Comparison of ENCODE assay signal across 1 cellular context in the genomic region with DNA sequence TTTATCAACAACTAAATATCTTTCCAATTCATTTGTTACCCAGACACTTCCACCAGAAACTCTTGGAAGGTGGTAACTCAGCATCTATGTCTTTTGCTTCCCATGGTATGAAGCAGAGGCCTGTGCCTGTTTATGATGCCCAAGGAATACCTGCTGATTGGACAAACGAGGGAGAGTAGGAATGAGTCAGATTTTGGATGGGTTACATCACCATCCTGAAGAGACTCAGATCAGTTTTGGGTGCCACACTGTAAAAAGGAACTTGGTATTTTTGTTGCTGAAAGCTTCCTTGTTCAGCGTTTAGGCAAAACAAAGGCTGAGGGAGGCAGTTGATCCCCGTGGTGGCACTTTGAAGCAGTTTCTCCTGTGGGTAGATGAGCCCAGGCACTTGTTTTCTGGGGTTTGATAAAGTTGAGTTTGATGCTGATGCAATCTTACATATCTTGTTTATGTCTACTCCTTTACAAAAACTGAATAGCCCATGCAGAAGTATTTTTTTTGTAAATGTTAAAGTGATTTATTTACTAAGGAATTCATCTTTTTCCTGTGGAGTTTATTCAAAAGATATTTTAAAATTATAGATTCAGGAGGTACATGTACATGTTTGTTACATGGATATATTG.
TF ChIP-seq lines count a peak whose summit lies in the region.

No MANE protein-coding gene starts in this region.

TF ChIP-seq in HEK293, 187 proteins besides CTCF, POLR2A, EP300 and RAD21 (continues in another document):
- TF ChIP-seq ZNF707 (tag by site-specific recombination; IDR thresholded peaks at IDR 0.05) (no peak), REPIN1 (tag by site-specific recombination; IDR thresholded peaks at IDR 0.05; ENCODE audit: low read depth) (no peak), ZEB2 (tag by site-specific recombination; IDR thresholded peaks at IDR 0.05) (peak; percentile 55), ZNF585B (tag by site-specific recombination; IDR thresholded peaks at IDR 0.05) (no peak), ZNF561 (tag by site-specific recombination; IDR thresholded peaks at IDR 0.05; ENCODE audit: borderline replicate concordance) (no peak), ZNF140 (tag by site-specific recombination; IDR thresholded peaks at IDR 0.05) (no peak), ZNF530 (tag by site-specific recombination; IDR thresholded peaks at IDR 0.05; ENCODE audit: low read depth) (no peak), ZXDB (tag by site-specific recombination; IDR thresholded peaks at IDR 0.05) (no peak), HOXC10 (CRISPR knock-in tag; IDR thresholded peaks at IDR 0.05) (no peak), ZNF571 (tag by site-specific recombination; IDR thresholded peaks at IDR 0.05) (no peak), ZBTB21 (tag by site-specific recombination; IDR thresholded peaks at IDR 0.05) (peak; percentile 55; the same call in 1 of the 2 replicates), ZNF324 (tag by site-specific recombination; IDR thresholded peaks at IDR 0.05) (no peak), ZNF660 (tag by site-specific recombination; IDR thresholded peaks at IDR 0.05) (0 out of 2 replicates have a peak, but pooled peaks have one; percentile 75), ZNF10 (tag by site-specific recombination; IDR thresholded peaks at IDR 0.05) (no peak), ZNF623 (tag by site-specific recombination; IDR thresholded peaks at IDR 0.05) (no peak), ZNF248 (tag by site-specific recombination; IDR thresholded peaks at IDR 0.05) (no peak), ZBTB48 (tag by site-specific recombination; IDR thresholded peaks at IDR 0.05) (no peak), ZNF335 (tag by site-specific recombination; conservative IDR thresholded peaks at IDR 0.05) (peak; percentile 35; the same call in 1 of the 2 replicates), ZFHX2 (tag by site-specific recombination; conservative IDR thresholded peaks at IDR 0.05) (no peak), ZNF654 (tag by site-specific recombination; IDR thresholded peaks at IDR 0.05; ENCODE audit: low read depth) (no peak), ZBTB17 (tag by site-specific recombination; IDR thresholded peaks at IDR 0.05) (peak; percentile 48; the same call in 1 of the 2 replicates), ZNF596 (tag by site-specific recombination; IDR thresholded peaks at IDR 0.05) (no peak), OSR2 (tag by site-specific recombination; IDR thresholded peaks at IDR 0.05) (no peak), ZNF146 (tag by site-specific recombination; IDR thresholded peaks at IDR 0.05) (no peak), ZNF175 (tag by site-specific recombination; IDR thresholded peaks at IDR 0.05) (no peak), ZNF404 (tag by site-specific recombination; IDR thresholded peaks at IDR 0.05) (no peak), ZNF239 (tag by site-specific recombination; IDR thresholded peaks at IDR 0.05) (no peak), ZNF791 (tag by site-specific recombination; IDR thresholded peaks at IDR 0.05) (no peak), ZFP41 (tag by site-specific recombination; IDR thresholded peaks at IDR 0.05; ENCODE audit: borderline replicate concordance) (no peak), ZNF221 (tag by site-specific recombination; IDR thresholded peaks at IDR 0.05; ENCODE audit: borderline replicate concordance) (no peak), KLF8 (tag by site-specific recombination; IDR thresholded peaks at IDR 0.05) (peak; percentile 3; the same call in 1 of the 2 replicates)
- TF ChIP-seq, protein P1, sequence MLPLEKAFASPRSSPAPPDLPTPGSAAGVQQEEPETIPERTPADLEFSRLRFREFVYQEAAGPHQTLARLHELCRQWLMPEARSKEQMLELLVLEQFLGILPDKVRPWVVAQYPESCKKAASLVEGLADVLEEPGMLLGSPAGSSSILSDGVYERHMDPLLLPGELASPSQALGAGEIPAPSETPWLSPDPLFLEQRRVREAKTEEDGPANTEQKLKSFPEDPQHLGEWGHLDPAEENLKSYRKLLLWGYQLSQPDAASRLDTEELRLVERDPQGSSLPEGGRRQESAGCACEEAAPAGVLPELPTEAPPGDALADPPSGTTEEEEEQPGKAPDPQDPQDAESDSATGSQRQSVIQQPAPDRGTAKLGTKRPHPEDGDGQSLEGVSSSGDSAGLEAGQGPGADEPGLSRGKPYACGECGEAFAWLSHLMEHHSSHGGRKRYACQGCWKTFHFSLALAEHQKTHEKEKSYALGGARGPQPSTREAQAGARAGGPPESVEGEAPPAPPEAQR (tag by site-specific recombination; IDR thresholded peaks at IDR 0.05): no peak
- TF ChIP-seq, protein P2, sequence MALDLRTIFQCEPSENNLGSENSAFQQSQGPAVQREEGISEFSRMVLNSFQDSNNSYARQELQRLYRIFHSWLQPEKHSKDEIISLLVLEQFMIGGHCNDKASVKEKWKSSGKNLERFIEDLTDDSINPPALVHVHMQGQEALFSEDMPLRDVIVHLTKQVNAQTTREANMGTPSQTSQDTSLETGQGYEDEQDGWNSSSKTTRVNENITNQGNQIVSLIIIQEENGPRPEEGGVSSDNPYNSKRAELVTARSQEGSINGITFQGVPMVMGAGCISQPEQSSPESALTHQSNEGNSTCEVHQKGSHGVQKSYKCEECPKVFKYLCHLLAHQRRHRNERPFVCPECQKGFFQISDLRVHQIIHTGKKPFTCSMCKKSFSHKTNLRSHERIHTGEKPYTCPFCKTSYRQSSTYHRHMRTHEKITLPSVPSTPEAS (tag by site-specific recombination; IDR thresholded peaks at IDR 0.05): no peak
- TF ChIP-seq, protein P3, sequence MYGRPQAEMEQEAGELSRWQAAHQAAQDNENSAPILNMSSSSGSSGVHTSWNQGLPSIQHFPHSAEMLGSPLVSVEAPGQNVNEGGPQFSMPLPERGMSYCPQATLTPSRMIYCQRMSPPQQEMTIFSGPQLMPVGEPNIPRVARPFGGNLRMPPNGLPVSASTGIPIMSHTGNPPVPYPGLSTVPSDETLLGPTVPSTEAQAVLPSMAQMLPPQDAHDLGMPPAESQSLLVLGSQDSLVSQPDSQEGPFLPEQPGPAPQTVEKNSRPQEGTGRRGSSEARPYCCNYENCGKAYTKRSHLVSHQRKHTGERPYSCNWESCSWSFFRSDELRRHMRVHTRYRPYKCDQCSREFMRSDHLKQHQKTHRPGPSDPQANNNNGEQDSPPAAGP (tag by site-specific recombination; IDR thresholded peaks at IDR 0.05): no peak
- TF ChIP-seq, protein P4, sequence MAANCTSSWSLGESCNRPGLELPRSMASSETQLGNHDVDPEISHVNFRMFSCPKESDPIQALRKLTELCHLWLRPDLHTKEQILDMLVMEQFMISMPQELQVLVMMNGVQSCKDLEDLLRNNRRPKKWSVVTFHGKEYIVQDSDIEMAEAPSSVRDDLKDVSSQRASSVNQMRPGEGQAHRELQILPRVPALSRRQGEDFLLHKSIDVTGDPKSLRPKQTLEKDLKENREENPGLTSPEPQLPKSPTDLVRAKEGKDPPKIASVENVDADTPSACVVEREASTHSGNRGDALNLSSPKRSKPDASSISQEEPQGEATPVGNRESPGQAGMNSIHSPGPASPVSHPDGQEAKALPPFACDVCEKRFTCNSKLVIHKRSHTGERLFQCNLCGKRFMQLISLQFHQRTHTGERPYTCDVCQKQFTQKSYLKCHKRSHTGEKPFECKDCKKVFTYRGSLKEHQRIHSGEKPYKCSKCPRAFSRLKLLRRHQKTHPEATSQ (tag by site-specific recombination; IDR thresholded peaks at IDR 0.05): no peak
- TF ChIP-seq, protein P5, sequence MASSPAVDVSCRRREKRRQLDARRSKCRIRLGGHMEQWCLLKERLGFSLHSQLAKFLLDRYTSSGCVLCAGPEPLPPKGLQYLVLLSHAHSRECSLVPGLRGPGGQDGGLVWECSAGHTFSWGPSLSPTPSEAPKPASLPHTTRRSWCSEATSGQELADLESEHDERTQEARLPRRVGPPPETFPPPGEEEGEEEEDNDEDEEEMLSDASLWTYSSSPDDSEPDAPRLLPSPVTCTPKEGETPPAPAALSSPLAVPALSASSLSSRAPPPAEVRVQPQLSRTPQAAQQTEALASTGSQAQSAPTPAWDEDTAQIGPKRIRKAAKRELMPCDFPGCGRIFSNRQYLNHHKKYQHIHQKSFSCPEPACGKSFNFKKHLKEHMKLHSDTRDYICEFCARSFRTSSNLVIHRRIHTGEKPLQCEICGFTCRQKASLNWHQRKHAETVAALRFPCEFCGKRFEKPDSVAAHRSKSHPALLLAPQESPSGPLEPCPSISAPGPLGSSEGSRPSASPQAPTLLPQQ (tag by site-specific recombination; IDR thresholded peaks at IDR 0.05): peak; percentile 53; the same call in 1 of the 2 replicates
- TF ChIP-seq, protein P6, sequence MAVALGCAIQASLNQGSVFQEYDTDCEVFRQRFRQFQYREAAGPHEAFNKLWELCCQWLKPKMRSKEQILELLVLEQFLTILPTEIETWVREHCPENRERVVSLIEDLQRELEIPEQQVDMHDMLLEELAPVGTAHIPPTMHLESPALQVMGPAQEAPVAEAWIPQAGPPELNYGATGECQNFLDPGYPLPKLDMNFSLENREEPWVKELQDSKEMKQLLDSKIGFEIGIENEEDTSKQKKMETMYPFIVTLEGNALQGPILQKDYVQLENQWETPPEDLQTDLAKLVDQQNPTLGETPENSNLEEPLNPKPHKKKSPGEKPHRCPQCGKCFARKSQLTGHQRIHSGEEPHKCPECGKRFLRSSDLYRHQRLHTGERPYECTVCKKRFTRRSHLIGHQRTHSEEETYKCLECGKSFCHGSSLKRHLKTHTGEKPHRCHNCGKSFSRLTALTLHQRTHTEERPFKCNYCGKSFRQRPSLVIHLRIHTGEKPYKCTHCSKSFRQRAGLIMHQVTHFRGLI (tag by site-specific recombination; IDR thresholded peaks at IDR 0.05): peak; percentile 68; the same call in 1 of the 2 replicates
- TF ChIP-seq, protein P7, sequence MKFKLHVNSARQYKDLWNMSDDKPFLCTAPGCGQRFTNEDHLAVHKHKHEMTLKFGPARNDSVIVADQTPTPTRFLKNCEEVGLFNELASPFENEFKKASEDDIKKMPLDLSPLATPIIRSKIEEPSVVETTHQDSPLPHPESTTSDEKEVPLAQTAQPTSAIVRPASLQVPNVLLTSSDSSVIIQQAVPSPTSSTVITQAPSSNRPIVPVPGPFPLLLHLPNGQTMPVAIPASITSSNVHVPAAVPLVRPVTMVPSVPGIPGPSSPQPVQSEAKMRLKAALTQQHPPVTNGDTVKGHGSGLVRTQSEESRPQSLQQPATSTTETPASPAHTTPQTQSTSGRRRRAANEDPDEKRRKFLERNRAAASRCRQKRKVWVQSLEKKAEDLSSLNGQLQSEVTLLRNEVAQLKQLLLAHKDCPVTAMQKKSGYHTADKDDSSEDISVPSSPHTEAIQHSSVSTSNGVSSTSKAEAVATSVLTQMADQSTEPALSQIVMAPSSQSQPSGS (tag by site-specific recombination; IDR thresholded peaks at IDR 0.05; ENCODE audit: low read depth): peak; percentile 44; the same call in 1 of the 2 replicates
- TF ChIP-seq, protein P8, sequence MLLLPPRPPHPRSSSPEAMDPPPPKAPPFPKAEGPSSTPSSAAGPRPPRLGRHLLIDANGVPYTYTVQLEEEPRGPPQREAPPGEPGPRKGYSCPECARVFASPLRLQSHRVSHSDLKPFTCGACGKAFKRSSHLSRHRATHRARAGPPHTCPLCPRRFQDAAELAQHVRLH (tag by site-specific recombination; IDR thresholded peaks at IDR 0.05): no peak
- TF ChIP-seq, protein P9, sequence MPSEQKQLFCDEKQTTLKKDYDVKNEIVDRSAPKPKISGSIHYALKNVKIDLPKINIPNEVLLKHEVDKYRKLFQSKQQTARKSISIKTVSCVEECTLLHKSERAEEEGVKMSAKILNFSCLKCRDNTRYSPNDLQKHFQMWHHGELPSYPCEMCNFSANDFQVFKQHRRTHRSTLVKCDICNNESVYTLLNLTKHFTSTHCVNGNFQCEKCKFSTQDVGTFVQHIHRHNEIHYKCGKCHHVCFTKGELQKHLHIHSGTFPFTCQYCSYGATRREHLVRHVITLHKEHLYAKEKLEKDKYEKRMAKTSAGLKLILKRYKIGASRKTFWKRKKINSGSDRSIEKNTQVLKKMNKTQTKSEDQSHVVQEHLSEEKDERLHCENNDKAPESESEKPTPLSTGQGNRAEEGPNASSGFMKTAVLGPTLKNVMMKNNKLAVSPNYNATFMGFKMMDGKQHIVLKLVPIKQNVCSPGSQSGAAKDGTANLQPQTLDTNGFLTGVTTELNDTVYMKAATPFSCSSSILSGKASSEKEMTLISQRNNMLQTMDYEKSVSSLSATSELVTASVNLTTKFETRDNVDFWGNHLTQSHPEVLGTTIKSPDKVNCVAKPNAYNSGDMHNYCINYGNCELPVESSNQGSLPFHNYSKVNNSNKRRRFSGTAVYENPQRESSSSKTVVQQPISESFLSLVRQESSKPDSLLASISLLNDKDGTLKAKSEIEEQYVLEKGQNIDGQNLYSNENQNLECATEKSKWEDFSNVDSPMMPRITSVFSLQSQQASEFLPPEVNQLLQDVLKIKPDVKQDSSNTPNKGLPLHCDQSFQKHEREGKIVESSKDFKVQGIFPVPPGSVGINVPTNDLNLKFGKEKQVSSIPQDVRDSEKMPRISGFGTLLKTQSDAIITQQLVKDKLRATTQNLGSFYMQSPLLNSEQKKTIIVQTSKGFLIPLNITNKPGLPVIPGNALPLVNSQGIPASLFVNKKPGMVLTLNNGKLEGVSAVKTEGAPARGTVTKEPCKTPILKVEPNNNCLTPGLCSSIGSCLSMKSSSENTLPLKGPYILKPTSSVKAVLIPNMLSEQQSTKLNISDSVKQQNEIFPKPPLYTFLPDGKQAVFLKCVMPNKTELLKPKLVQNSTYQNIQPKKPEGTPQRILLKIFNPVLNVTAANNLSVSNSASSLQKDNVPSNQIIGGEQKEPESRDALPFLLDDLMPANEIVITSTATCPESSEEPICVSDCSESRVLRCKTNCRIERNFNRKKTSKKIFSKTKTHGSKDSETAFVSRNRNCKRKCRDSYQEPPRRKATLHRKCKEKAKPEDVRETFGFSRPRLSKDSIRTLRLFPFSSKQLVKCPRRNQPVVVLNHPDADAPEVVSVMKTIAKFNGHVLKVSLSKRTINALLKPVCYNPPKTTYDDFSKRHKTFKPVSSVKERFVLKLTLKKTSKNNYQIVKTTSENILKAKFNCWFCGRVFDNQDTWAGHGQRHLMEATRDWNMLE (tag by site-specific recombination; conservative IDR thresholded peaks at IDR 0.05; ENCODE audit: low read depth): peak; percentile 87
- TF ChIP-seq, protein P10, sequence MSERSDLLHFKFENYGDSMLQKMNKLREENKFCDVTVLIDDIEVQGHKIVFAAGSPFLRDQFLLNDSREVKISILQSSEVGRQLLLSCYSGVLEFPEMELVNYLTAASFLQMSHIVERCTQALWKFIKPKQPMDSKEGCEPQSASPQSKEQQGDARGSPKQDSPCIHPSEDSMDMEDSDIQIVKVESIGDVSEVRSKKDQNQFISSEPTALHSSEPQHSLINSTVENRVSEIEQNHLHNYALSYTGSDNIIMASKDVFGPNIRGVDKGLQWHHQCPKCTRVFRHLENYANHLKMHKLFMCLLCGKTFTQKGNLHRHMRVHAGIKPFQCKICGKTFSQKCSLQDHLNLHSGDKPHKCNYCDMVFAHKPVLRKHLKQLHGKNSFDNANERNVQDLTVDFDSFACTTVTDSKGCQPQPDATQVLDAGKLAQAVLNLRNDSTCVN (tag by site-specific recombination; optimal IDR thresholded peaks at IDR 0.05): no peak
